Comparison of ENCODE assay signal across 16 cellular contexts in genomic region chr2:202221873-202222272, GRCh38. TPM values are rescaled to one million over a fixed set of nuclear protein-coding genes. Genes with fewer than 3 reads are reported as not detected.
DNase-seq lines count a peak whose midpoint lies in the region; FAIRE-seq and TF ChIP-seq lines count a peak whose summit lies in the region.
"Had no signal": no experiment of that assay in that cellular context is flagged by ENCODE, and none has a peak within 500 bp of the region (broad histone marks: within the 10 kb centered on the region; RNA-seq: fewer than 3 reads in every experiment).

No MANE protein-coding gene starts in this region.

- H3K27me3 Mint-ChIP-seq in CD4-positive, alpha-beta memory T cell: no peaks in the 10 kb centered on the region
- no peaks in the 10 kb centered on the region for H3K27me3 Mint-ChIP-seq in brain

- peak; percentile 20 for FAIRE-seq in HTR-8/SVneo (lab: Jason Lieb, UNC)

- H3K27ac ChIP-seq in CD4-positive, alpha-beta memory T cell (ENCODE audit: low read depth, low read length): no peak overlapping the region
- H3K27ac ChIP-seq in mesodermal cell (ENCODE audit: low read depth, low read length, severe bottlenecking) (peak overlapping the region; percentile 65), right atrium auricular region (no peak overlapping the region)
- H3K27ac ChIP-seq: psoas muscle, stomach had no signal

- CTCF ChIA-PET in CD4-positive, alpha-beta memory T cell (lab: Charles Lee; ENCODE audit: partially characterized antibody): interaction anchor here (1.1 kb wide), 1 partner anchor 10 kb away, joined by 4 read pairs; no protein-coding TSS in a partner anchor

- no peak overlapping the region for H3K4me3 Mint-ChIP-seq in CD4-positive, alpha-beta memory T cell
- no peak overlapping the region for H3K4me3 Mint-ChIP-seq in brain

- no peaks in the 10 kb centered on the region for H3K9me3 Mint-ChIP-seq in CD4-positive, alpha-beta memory T cell
- H3K9me3 Mint-ChIP-seq in brain: no peaks in the 10 kb centered on the region

- 31 to 33% methylated on average over 1 of the region's 1 CpG for WGBS in mesodermal cell (ENCODE audit: insufficient coverage in 2 of 2), 2 experiments

- peaks cover 37 to 47% of the 10 kb centered on the region in 2 donors for H3K36me3 Mint-ChIP-seq in CD4-positive, alpha-beta memory T cell
- peaks cover 73% of the 10 kb centered on the region for H3K36me3 Mint-ChIP-seq in brain

- intact Hi-C loops in CD4-positive, alpha-beta memory T cell (cut with micrococcal nuclease): no loop called here

- POLR2A ChIA-PET in CD4-positive, alpha-beta memory T cell (lab: Charles Lee; ENCODE audit: partially characterized antibody): no interaction called here

- no peaks in the 10 kb centered on the region for H3K4me1 ChIP-seq in CD4-positive, alpha-beta memory T cell (ENCODE audit: insufficient read depth, low read length)
- H3K4me1 ChIP-seq in mesodermal cell (ENCODE audit: control insufficient read depth, insufficient read depth, low read length, poor library complexity, severe bottlenecking) (peaks cover 12% of the 10 kb centered on the region), right atrium auricular region (no peaks in the 10 kb centered on the region)

- H3K4me3 ChIP-seq in CD4-positive, alpha-beta memory T cell (ENCODE audit: low read length in 2 of 2): no peak overlapping the region
- H3K4me3 ChIP-seq in mesodermal cell (ENCODE audit: extremely low read depth, insufficient read depth, low read length, poor library complexity, severe bottlenecking) (no peak overlapping the region), right atrium auricular region (no peak overlapping the region)
- H3K4me3 ChIP-seq: psoas muscle, stomach had no signal

- peaks cover 33 to 62% (median 43%) of the 10 kb centered on the region in 4 donors for H3K4me1 Mint-ChIP-seq in CD4-positive, alpha-beta memory T cell
- peaks cover 21% of the 10 kb centered on the region for H3K4me1 Mint-ChIP-seq in brain

- peak overlapping the region in 5 of 7 donors; percentile 2 to 25 (median 18) for H3K27ac Mint-ChIP-seq in CD4-positive, alpha-beta memory T cell
- H3K27ac Mint-ChIP-seq in brain: peak overlapping the region in 3 of 5 experiments; percentile 6 to 23 (median 16)

- no peak for TF ChIP-seq CTCF in brain (conservative IDR thresholded peaks at IDR 0.05)
- no peak for TF ChIP-seq CTCF in right atrium auricular region (IDR thresholded peaks at IDR 0.05)

- H3K36me3 ChIP-seq in CD4-positive, alpha-beta memory T cell (ENCODE audit: insufficient read depth, low read length): peaks cover 5% of the 10 kb centered on the region
- peaks cover 55% of the 10 kb centered on the region for H3K36me3 ChIP-seq in mesodermal cell (ENCODE audit: control insufficient read depth, insufficient read depth, low read length)
- H3K36me3 ChIP-seq in right atrium auricular region: peaks cover 29% of the 10 kb centered on the region

- no peak for DNase-seq in CD4-positive, alpha-beta memory T cell
- peak; percentile 31 for DNase-seq in HTR-8/SVneo (ENCODE audit: insufficient read length, low spot score)
- DNase-seq in effector CD4-positive, alpha-beta T cell: no peak
- DNase-seq in NCI-H2171 treated with DMSO at 0.1 percent for 48 hours (lab: John Stamatoyannopoulos, UW): no peak
- no peak for DNase-seq in NCI-H2107 (lab: John Stamatoyannopoulos, UW)
- no peak for DNase-seq in right atrium auricular region (ENCODE audit: low spot score)
- DNase-seq: activated CD4-positive, alpha-beta T cell treated with anti-CD3 and anti-CD28 coated beads, Interleukin-2, amount 50 U/mL, for 48 hours; activated naive CD4-positive, alpha-beta T cell treated with anti-CD3 and anti-CD28 coated beads, Interleukin-2, amount 50 U/mL, for 16 hours; Caco-2; dermis blood vessel endothelial cell; GOT3; NCI-H1694 treated with DMSO at 0.1 percent for 48 hours; psoas muscle; stomach had no signal

- H3K9me3 ChIP-seq in CD4-positive, alpha-beta memory T cell (ENCODE audit: control insufficient read depth in 1 of 2, low read length in 2 of 2): no peaks in the 10 kb centered on the region
- H3K9me3 ChIP-seq in mesodermal cell (ENCODE audit: control insufficient read depth, low read length) (no peaks in the 10 kb centered on the region), right atrium auricular region (no peaks in the 10 kb centered on the region)
- H3K9me3 ChIP-seq: Caco-2, psoas muscle, stomach had no signal

- H3K27me3 ChIP-seq in CD4-positive, alpha-beta memory T cell (ENCODE audit: insufficient read depth, low read length): no peaks in the 10 kb centered on the region
- H3K27me3 ChIP-seq in right atrium auricular region: no peaks in the 10 kb centered on the region
- H3K27me3 ChIP-seq: stomach had no signal

RNA-seq across cellular contexts. Expression of gene SUMO1, which starts 16.5 kb away (rescaled TPM):
- total RNA-seq in CD4-positive, alpha-beta memory T cell: 10 to 100 TPM; 53.2 to 53.5 TPM
- 100 to 1,000 TPM; 143 to 262 TPM for polyA plus RNA-seq in CD4-positive, alpha-beta memory T cell
- polyA plus RNA-seq in brain (ENCODE audit: insufficient read depth, low read depth, low replicate concordance): 82.0 TPM
- 145 TPM for polyA plus RNA-seq in mesodermal cell (2013, experiment 1 of 2)
- 161 TPM for polyA plus RNA-seq in mesodermal cell (2013, experiment 2 of 2)
- 10 to 100 TPM; 42.9 to 53.2 TPM for total RNA-seq in right atrium auricular region

RNA-seq across cellular contexts. Expression of gene NOP58, which starts 43.7 kb away (rescaled TPM):
- 100 to 1,000 TPM; 114 to 123 TPM for total RNA-seq in CD4-positive, alpha-beta memory T cell
- polyA plus RNA-seq in CD4-positive, alpha-beta memory T cell: 100 to 1,000 TPM in 1 of 2 donors, 10 to 100 TPM in 1; 90.6 to 102 TPM
- polyA plus RNA-seq in brain (ENCODE audit: insufficient read depth, low read depth, low replicate concordance): 10.1 TPM
- 47.3 TPM for polyA plus RNA-seq in mesodermal cell (2013, experiment 1 of 2)
- 59.6 TPM for polyA plus RNA-seq in mesodermal cell (2013, experiment 2 of 2)
- total RNA-seq in right atrium auricular region: 10 to 100 TPM; 17.4 to 18.9 TPM

Comparison
In these comparisons a context has a peak if more than half of its experiments do, and no peak if none do; other contexts are left out.
1. RNA of gene NOP58, which starts 43.7 kb away (total RNA-seq): 114 to 123 TPM in CD4-positive, alpha-beta memory T cell; 17.4 to 18.9 TPM in right atrium auricular region; every median in the first group is over 4 times any median in the second.